1 cellular context compared by ENCODE assay signal in the genomic region with DNA sequence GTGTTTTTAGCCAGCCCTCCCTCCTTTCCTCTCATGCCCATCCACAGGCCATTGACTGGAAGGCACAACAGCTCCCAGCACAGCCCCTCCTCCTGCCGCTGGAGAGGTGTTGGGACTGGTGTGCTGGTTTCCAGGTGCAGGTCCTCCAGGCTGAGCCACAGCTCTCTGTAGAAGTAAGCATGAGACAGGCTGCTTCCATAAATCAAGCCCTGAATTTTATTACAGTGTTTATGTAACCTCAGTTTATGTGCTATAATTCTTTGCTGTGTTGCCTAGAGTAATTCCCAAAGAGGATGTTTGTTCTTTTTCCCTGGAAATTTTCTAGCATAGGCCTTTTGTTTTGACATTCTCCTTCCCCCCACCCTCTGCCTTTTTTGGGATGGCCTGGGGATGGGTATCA.
A peak's percentile ranks its signal among the peaks of the same experiment; 100 is the strongest.
TF ChIP-seq lines count a peak whose summit lies in the region.

No MANE protein-coding gene starts in this region.

TF ChIP-seq in HEK293, 187 proteins besides CTCF, POLR2A, EP300 and RAD21 (continued from another document):
- TF ChIP-seq, protein P1, sequence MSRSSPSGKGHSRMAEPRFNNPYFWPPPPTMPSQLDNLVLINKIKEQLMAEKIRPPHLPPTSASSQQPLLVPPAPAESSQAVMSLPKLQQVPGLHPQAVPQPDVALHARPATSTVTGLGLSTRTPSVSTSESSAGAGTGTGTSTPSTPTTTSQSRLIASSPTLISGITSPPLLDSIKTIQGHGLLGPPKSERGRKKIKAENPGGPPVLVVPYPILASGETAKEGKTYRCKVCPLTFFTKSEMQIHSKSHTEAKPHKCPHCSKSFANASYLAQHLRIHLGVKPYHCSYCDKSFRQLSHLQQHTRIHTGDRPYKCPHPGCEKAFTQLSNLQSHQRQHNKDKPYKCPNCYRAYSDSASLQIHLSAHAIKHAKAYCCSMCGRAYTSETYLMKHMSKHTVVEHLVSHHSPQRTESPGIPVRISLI (tag by site-specific recombination; IDR thresholded peaks at IDR 0.05): no peak
- TF ChIP-seq BCL11A (tag by site-specific recombination; IDR thresholded peaks at IDR 0.05; ENCODE audit: low read depth): 0 out of 2 replicates have a peak, but pooled peaks have one; percentile 18
- no peak for TF ChIP-seq ZBTB48 (tag by site-specific recombination; IDR thresholded peaks at IDR 0.05)
- TF ChIP-seq ZNF544 (tag by site-specific recombination; IDR thresholded peaks at IDR 0.05): no peak
- TF ChIP-seq, protein P2, sequence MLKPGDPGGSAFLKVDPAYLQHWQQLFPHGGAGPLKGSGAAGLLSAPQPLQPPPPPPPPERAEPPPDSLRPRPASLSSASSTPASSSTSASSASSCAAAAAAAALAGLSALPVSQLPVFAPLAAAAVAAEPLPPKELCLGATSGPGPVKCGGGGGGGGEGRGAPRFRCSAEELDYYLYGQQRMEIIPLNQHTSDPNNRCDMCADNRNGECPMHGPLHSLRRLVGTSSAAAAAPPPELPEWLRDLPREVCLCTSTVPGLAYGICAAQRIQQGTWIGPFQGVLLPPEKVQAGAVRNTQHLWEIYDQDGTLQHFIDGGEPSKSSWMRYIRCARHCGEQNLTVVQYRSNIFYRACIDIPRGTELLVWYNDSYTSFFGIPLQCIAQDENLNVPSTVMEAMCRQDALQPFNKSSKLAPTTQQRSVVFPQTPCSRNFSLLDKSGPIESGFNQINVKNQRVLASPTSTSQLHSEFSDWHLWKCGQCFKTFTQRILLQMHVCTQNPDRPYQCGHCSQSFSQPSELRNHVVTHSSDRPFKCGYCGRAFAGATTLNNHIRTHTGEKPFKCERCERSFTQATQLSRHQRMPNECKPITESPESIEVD (tag by site-specific recombination; IDR thresholded peaks at IDR 0.05): peak; percentile 97
- peak; percentile 99 for TF ChIP-seq FEZF1 (tag by site-specific recombination; IDR thresholded peaks at IDR 0.05)
- no peak for TF ChIP-seq ZNF776 (tag by site-specific recombination; IDR thresholded peaks at IDR 0.05; ENCODE audit: borderline replicate concordance)
- no peak for TF ChIP-seq ZBTB17 (tag by site-specific recombination; IDR thresholded peaks at IDR 0.05)
- TF ChIP-seq ZXDB (tag by site-specific recombination; IDR thresholded peaks at IDR 0.05): peak; percentile 84; the same call in 1 of the 2 replicates
- peak; percentile 75; the same call in 1 of the 2 replicates for TF ChIP-seq OSR2 (tag by site-specific recombination; IDR thresholded peaks at IDR 0.05)
- TF ChIP-seq, protein P3, sequence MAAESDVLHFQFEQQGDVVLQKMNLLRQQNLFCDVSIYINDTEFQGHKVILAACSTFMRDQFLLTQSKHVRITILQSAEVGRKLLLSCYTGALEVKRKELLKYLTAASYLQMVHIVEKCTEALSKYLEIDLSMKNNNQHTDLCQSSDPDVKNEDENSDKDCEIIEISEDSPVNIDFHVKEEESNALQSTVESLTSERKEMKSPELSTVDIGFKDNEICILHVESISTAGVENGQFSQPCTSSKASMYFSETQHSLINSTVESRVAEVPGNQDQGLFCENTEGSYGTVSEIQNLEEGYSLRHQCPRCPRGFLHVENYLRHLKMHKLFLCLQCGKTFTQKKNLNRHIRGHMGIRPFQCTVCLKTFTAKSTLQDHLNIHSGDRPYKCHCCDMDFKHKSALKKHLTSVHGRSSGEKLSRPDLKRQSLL (tag by site-specific recombination; IDR thresholded peaks at IDR 0.05): no peak
- TF ChIP-seq ZNF16 (tag by site-specific recombination; IDR thresholded peaks at IDR 0.05; ENCODE audit: low read depth): no peak
- TF ChIP-seq ZNF354C (tag by site-specific recombination; IDR thresholded peaks at IDR 0.05; ENCODE audit: borderline replicate concordance, low read depth): no peak
- TF ChIP-seq, protein P4, sequence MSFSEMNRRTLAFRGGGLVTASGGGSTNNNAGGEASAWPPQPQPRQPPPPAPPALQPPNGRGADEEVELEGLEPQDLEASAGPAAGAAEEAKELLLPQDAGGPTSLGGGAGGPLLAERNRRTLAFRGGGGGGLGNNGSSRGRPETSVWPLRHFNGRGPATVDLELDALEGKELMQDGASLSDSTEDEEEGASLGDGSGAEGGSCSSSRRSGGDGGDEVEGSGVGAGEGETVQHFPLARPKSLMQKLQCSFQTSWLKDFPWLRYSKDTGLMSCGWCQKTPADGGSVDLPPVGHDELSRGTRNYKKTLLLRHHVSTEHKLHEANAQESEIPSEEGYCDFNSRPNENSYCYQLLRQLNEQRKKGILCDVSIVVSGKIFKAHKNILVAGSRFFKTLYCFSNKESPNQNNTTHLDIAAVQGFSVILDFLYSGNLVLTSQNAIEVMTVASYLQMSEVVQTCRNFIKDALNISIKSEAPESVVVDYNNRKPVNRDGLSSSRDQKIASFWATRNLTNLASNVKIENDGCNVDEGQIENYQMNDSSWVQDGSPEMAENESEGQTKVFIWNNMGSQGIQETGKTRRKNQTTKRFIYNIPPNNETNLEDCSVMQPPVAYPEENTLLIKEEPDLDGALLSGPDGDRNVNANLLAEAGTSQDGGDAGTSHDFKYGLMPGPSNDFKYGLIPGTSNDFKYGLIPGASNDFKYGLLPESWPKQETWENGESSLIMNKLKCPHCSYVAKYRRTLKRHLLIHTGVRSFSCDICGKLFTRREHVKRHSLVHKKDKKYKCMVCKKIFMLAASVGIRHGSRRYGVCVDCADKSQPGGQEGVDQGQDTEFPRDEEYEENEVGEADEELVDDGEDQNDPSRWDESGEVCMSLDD (tag by site-specific recombination; IDR thresholded peaks at IDR 0.05): no peak
- no peak for TF ChIP-seq ZNF324 (tag by site-specific recombination; IDR thresholded peaks at IDR 0.05)
- TF ChIP-seq ZNF302 (tag by site-specific recombination; IDR thresholded peaks at IDR 0.05; ENCODE audit: low read depth): no peak
- TF ChIP-seq, protein P5, sequence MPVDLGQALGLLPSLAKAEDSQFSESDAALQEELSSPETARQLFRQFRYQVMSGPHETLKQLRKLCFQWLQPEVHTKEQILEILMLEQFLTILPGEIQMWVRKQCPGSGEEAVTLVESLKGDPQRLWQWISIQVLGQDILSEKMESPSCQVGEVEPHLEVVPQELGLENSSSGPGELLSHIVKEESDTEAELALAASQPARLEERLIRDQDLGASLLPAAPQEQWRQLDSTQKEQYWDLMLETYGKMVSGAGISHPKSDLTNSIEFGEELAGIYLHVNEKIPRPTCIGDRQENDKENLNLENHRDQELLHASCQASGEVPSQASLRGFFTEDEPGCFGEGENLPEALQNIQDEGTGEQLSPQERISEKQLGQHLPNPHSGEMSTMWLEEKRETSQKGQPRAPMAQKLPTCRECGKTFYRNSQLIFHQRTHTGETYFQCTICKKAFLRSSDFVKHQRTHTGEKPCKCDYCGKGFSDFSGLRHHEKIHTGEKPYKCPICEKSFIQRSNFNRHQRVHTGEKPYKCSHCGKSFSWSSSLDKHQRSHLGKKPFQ (tag by site-specific recombination; IDR thresholded peaks at IDR 0.05): peak; percentile 69; the same call in 1 of the 2 replicates
- 0 out of 2 replicates have a peak, but pooled peaks have one; percentile 10 for TF ChIP-seq ZNF10 (tag by site-specific recombination; IDR thresholded peaks at IDR 0.05)
- no peak for TF ChIP-seq SETDB1 (IDR thresholded peaks at IDR 0.05; ENCODE audit: insufficient read length, low read length)
- TF ChIP-seq KLF7 (tag by site-specific recombination; IDR thresholded peaks at IDR 0.05; ENCODE audit: borderline replicate concordance): no peak
- TF ChIP-seq ZSCAN30 (tag by site-specific recombination; IDR thresholded peaks at IDR 0.05): peak; percentile 79; the same call in 1 of the 2 replicates
TF ChIP-seq in HEK293: peak in this region for 35.
